ENCODE assay signal across 16 cellular contexts in the genomic region with DNA sequence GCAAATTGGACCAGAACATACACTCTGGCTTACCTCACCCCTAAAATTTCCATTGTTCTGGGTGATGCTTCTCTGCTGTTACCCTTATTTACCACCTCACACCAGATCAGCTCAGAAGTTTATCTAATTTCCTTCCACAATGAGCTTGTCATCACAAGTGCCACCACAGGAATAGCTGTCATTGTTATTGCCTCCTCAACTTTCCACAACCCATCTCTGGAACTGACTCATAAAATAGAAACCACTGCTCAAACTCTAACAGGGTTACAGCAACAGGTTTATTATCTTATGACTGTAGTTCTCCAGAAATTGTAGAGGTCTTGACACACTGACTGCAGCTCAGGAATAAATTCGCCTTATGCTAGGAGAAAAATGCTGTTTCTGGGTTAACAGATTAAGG. TPM values are rescaled to one million over a fixed set of nuclear protein-coding genes. Genes with fewer than 3 reads are reported as not detected.
DNase-seq lines count a peak whose midpoint lies in the region; ATAC-seq and TF ChIP-seq lines count a peak whose summit lies in the region.
"Had no signal": no experiment of that assay in that cellular context is flagged by ENCODE, and none has a peak within 500 bp of the region (broad histone marks: within the 10 kb centered on the region; RNA-seq: fewer than 3 reads in every experiment).

No MANE protein-coding gene starts in this region.

- no peak for DNase-seq in activated CD8-positive, alpha-beta T cell treated with anti-CD3 and anti-CD28 coated beads for 36 hours
- DNase-seq in activated CD8-positive, alpha-beta T cell treated with anti-CD3 and anti-CD28 coated beads, Interleukin-2, amount 10 ng/mL, durations not matched to agents 7 days and 5 days, result no peak
- no peak for DNase-seq in endodermal cell
- no peak for DNase-seq in stimulated activated effector memory CD8-positive, alpha-beta T cell treated with anti-CD3 and anti-CD28 coated beads, Interleukin-12 subunit alpha, Interleukin-12 subunit beta, amount 100 ng/mL, for 72 hours (ENCODE audit: low spot score in 2 of 2)
- no peak for DNase-seq in effector memory CD4-positive, alpha-beta T cell
- DNase-seq: 8988T; AML-193; Calu3; CD4-positive, CD25-positive, alpha-beta regulatory T cell; DMS 273 treated with DMSO at 0.1 percent for 48 hours; H7 had no signal

- H3K27ac ChIP-seq in BLaER1 (no peak overlapping the region), endodermal cell (ENCODE audit: low read depth, low read length) (no peak overlapping the region)
- H3K27ac ChIP-seq in effector memory CD4-positive, alpha-beta T cell (ENCODE audit: insufficient read depth, low read length, poor library complexity, severe bottlenecking), result no peak overlapping the region
- H3K27ac ChIP-seq: BLaER1 treated with 17β-estradiol and CSF1 and Interleukin-3, amounts not matched to agents 10 nM and 100 nM had no signal

- H3K9ac ChIP-seq in BLaER1 (no peak overlapping the region), endodermal cell (ENCODE audit: extremely low read depth, low read length, poor library complexity, severe bottlenecking) (no peak overlapping the region)
- H3K9ac ChIP-seq: BLaER1 treated with 17β-estradiol and CSF1 and Interleukin-3, amounts not matched to agents 10 nM and 100 nM had no signal

- H3K4me2 ChIP-seq in BLaER1, result no peak overlapping the region
- H3K4me2 ChIP-seq: BLaER1 treated with 17β-estradiol and CSF1 and Interleukin-3, amounts not matched to agents 10 nM and 100 nM; GM23338 had no signal

- no peaks in the 10 kb centered on the region for H3K4me1 ChIP-seq in BLaER1
- no peaks in the 10 kb centered on the region for H3K4me1 ChIP-seq in endodermal cell (ENCODE audit: control insufficient read depth, insufficient read depth, low read length)
- no peaks in the 10 kb centered on the region for H3K4me1 ChIP-seq in effector memory CD4-positive, alpha-beta T cell (ENCODE audit: control insufficient read depth, insufficient read depth, low read length, poor library complexity, severe bottlenecking)
- H3K4me1 ChIP-seq: BLaER1 treated with 17β-estradiol and CSF1 and Interleukin-3, amounts not matched to agents 10 nM and 100 nM had no signal

- no peak overlapping the region for H3K4me3 Mint-ChIP-seq in activated CD8-positive, alpha-beta T cell treated with anti-CD3 and anti-CD28 coated beads for 36 hours
- H3K4me3 Mint-ChIP-seq in activated CD8-positive, alpha-beta T cell treated with anti-CD3 and anti-CD28 coated beads, Interleukin-2, amount 10 ng/mL, durations not matched to agents 7 days and 5 days, result no peak overlapping the region
- no peak overlapping the region for H3K4me3 Mint-ChIP-seq in endodermal cell
- no peak overlapping the region for H3K4me3 Mint-ChIP-seq in stimulated activated effector memory CD8-positive, alpha-beta T cell treated with anti-CD3 and anti-CD28 coated beads, Interleukin-12 subunit alpha, Interleukin-12 subunit beta, amount 100 ng/mL, for 72 hours
- H3K4me3 Mint-ChIP-seq: CD4-positive, CD25-positive, alpha-beta regulatory T cell; GM23338 had no signal

- H3K36me3 ChIP-seq in BLaER1, result peaks cover 73% of the 10 kb centered on the region
- peaks cover 5% of the 10 kb centered on the region for H3K36me3 ChIP-seq in endodermal cell (ENCODE audit: control insufficient read depth, insufficient read depth, low read length)
- no peaks in the 10 kb centered on the region for H3K36me3 ChIP-seq in effector memory CD4-positive, alpha-beta T cell (ENCODE audit: control insufficient read depth, insufficient read depth, low read length)

- no peaks in the 10 kb centered on the region for H3K4me1 Mint-ChIP-seq in activated CD8-positive, alpha-beta T cell treated with anti-CD3 and anti-CD28 coated beads for 36 hours (ENCODE audit: low read depth)
- H3K4me1 Mint-ChIP-seq in activated CD8-positive, alpha-beta T cell treated with anti-CD3 and anti-CD28 coated beads, Interleukin-2, amount 10 ng/mL, durations not matched to agents 7 days and 5 days (ENCODE audit: low read depth), result no peaks in the 10 kb centered on the region
- H3K4me1 Mint-ChIP-seq in endodermal cell, result no peaks in the 10 kb centered on the region
- no peaks in the 10 kb centered on the region for H3K4me1 Mint-ChIP-seq in stimulated activated effector memory CD8-positive, alpha-beta T cell treated with anti-CD3 and anti-CD28 coated beads, Interleukin-12 subunit alpha, Interleukin-12 subunit beta, amount 100 ng/mL, for 72 hours
- H3K4me1 Mint-ChIP-seq: CD4-positive, CD25-positive, alpha-beta regulatory T cell had no signal

- H3K27me3 Mint-ChIP-seq in activated CD8-positive, alpha-beta T cell treated with anti-CD3 and anti-CD28 coated beads for 36 hours, result no peaks in the 10 kb centered on the region
- H3K27me3 Mint-ChIP-seq in activated CD8-positive, alpha-beta T cell treated with anti-CD3 and anti-CD28 coated beads, Interleukin-2, amount 10 ng/mL, durations not matched to agents 7 days and 5 days (ENCODE audit: low read depth), result no peaks in the 10 kb centered on the region
- no peaks in the 10 kb centered on the region for H3K27me3 Mint-ChIP-seq in endodermal cell (ENCODE audit: insufficient read depth)
- H3K27me3 Mint-ChIP-seq: CD4-positive, CD25-positive, alpha-beta regulatory T cell had no signal

- H3K27me3 ChIP-seq in BLaER1 (no peaks in the 10 kb centered on the region), endodermal cell (ENCODE audit: control insufficient read depth, insufficient read depth, low read length, poor library complexity, severe bottlenecking) (no peaks in the 10 kb centered on the region)
- H3K27me3 ChIP-seq in effector memory CD4-positive, alpha-beta T cell (replicated peaks; ENCODE audit: control insufficient read depth, insufficient read depth, low read length, poor library complexity, severe bottlenecking), result no peaks in the 10 kb centered on the region
- H3K27me3 ChIP-seq: BLaER1 treated with 17β-estradiol and CSF1 and Interleukin-3, amounts not matched to agents 10 nM and 100 nM had no signal

- H3K9me3 ChIP-seq in BLaER1 (peaks cover 99% of the 10 kb centered on the region), endodermal cell (ENCODE audit: control insufficient read depth, low read length) (peaks cover 96% of the 10 kb centered on the region)
- peaks cover 64% of the 10 kb centered on the region for H3K9me3 ChIP-seq in effector memory CD4-positive, alpha-beta T cell (ENCODE audit: control insufficient read depth, low read length)

- ATAC-seq in activated CD8-positive, alpha-beta T cell treated with anti-CD3 and anti-CD28 coated beads for 36 hours, result peak; percentile 30
- ATAC-seq in activated CD8-positive, alpha-beta T cell treated with anti-CD3 and anti-CD28 coated beads, Interleukin-2, amount 10 ng/mL, durations not matched to agents 7 days and 5 days, result no peak
- peak; percentile 43 for ATAC-seq in stimulated activated effector memory CD8-positive, alpha-beta T cell treated with anti-CD3 and anti-CD28 coated beads, Interleukin-12 subunit alpha, Interleukin-12 subunit beta, amount 100 ng/mL, for 72 hours
- ATAC-seq in GM19328 (IDR thresholded peaks at IDR 0.05; ENCODE audit: unreplicated experiment) (no peak), HG02588 (IDR thresholded peaks at IDR 0.05; ENCODE audit: unreplicated experiment) (no peak)
- ATAC-seq: GM23338 had no signal

- peaks cover 52% of the 10 kb centered on the region for H3K36me3 Mint-ChIP-seq in activated CD8-positive, alpha-beta T cell treated with anti-CD3 and anti-CD28 coated beads for 36 hours (ENCODE audit: low read depth)
- peaks cover 29% of the 10 kb centered on the region for H3K36me3 Mint-ChIP-seq in activated CD8-positive, alpha-beta T cell treated with anti-CD3 and anti-CD28 coated beads, Interleukin-2, amount 10 ng/mL, durations not matched to agents 7 days and 5 days (ENCODE audit: low read depth)
- peaks cover 36% of the 10 kb centered on the region for H3K36me3 Mint-ChIP-seq in endodermal cell (ENCODE audit: low read depth)
- H3K36me3 Mint-ChIP-seq in stimulated activated effector memory CD8-positive, alpha-beta T cell treated with anti-CD3 and anti-CD28 coated beads, Interleukin-12 subunit alpha, Interleukin-12 subunit beta, amount 100 ng/mL, for 72 hours, result no peaks in the 10 kb centered on the region

- CTCF ChIA-PET in activated CD8-positive, alpha-beta T cell treated with anti-CD3 and anti-CD28 coated beads for 36 hours (lab: Charles Lee), result no interaction called here
- CTCF ChIA-PET in activated CD8-positive, alpha-beta T cell treated with anti-CD3 and anti-CD28 coated beads, Interleukin-2, amount 10 ng/mL, durations not matched to agents 7 days and 5 days (lab: Charles Lee), result no interaction called here

- POLR2A ChIA-PET in activated CD8-positive, alpha-beta T cell treated with anti-CD3 and anti-CD28 coated beads for 36 hours (lab: Charles Lee), result no interaction called here
- POLR2A ChIA-PET in activated CD8-positive, alpha-beta T cell treated with anti-CD3 and anti-CD28 coated beads, Interleukin-2, amount 10 ng/mL, durations not matched to agents 7 days and 5 days (lab: Charles Lee), result no interaction called here

- peaks cover 54% of the 10 kb centered on the region for H3K9me3 Mint-ChIP-seq in activated CD8-positive, alpha-beta T cell treated with anti-CD3 and anti-CD28 coated beads for 36 hours
- H3K9me3 Mint-ChIP-seq in activated CD8-positive, alpha-beta T cell treated with anti-CD3 and anti-CD28 coated beads, Interleukin-2, amount 10 ng/mL, durations not matched to agents 7 days and 5 days (ENCODE audit: insufficient read depth), result peaks cover 59% of the 10 kb centered on the region
- peaks cover 88% of the 10 kb centered on the region for H3K9me3 Mint-ChIP-seq in endodermal cell
- H3K9me3 Mint-ChIP-seq in stimulated activated effector memory CD8-positive, alpha-beta T cell treated with anti-CD3 and anti-CD28 coated beads, Interleukin-12 subunit alpha, Interleukin-12 subunit beta, amount 100 ng/mL, for 72 hours, result peaks cover 42% of the 10 kb centered on the region

- no peak for TF ChIP-seq CTCF in activated CD8-positive, alpha-beta T cell treated with anti-CD3 and anti-CD28 coated beads for 36 hours (IDR thresholded peaks at IDR 0.05)
- TF ChIP-seq CTCF in endodermal cell (conservative IDR thresholded peaks at IDR 0.05), result no peak

- H4K20me1 ChIP-seq in BLaER1, result no peaks in the 10 kb centered on the region
- H4K20me1 ChIP-seq: BLaER1 treated with 17β-estradiol and CSF1 and Interleukin-3, amounts not matched to agents 10 nM and 100 nM had no signal

- no peak overlapping the region for H3K27ac Mint-ChIP-seq in activated CD8-positive, alpha-beta T cell treated with anti-CD3 and anti-CD28 coated beads for 36 hours
- no peak overlapping the region for H3K27ac Mint-ChIP-seq in activated CD8-positive, alpha-beta T cell treated with anti-CD3 and anti-CD28 coated beads, Interleukin-2, amount 10 ng/mL, durations not matched to agents 7 days and 5 days
- H3K27ac Mint-ChIP-seq in endodermal cell, result no peak overlapping the region
- no peak overlapping the region for H3K27ac Mint-ChIP-seq in stimulated activated effector memory CD8-positive, alpha-beta T cell treated with anti-CD3 and anti-CD28 coated beads, Interleukin-12 subunit alpha, Interleukin-12 subunit beta, amount 100 ng/mL, for 72 hours
- H3K27ac Mint-ChIP-seq: CD4-positive, CD25-positive, alpha-beta regulatory T cell; GM23338 had no signal

- H3K4me3 ChIP-seq in BLaER1 (0 out of 2 replicates have a peak overlapping the region, but pooled peaks have one; percentile 0), endodermal cell (ENCODE audit: low read length) (peak overlapping the region; percentile 38)
- no peak overlapping the region for H3K4me3 ChIP-seq in effector memory CD4-positive, alpha-beta T cell (ENCODE audit: insufficient read depth, low read depth, low read length, poor library complexity, severe bottlenecking)
- H3K4me3 ChIP-seq: GM23338 had no signal

- intact Hi-C loops in activated CD8-positive, alpha-beta T cell treated with anti-CD3 and anti-CD28 coated beads for 36 hours (cut with micrococcal nuclease), result no loop called here

- 93 to 100% methylated on average over 1 of the region's 1 CpG for WGBS in endodermal cell (ENCODE audit: insufficient coverage in 1 of 2, insufficient read length in 1 of 2), 2 experiments

RNA-seq across cellular contexts. Expression of a gene that starts 52.7 kb away (rescaled TPM):
- total RNA-seq in activated CD8-positive, alpha-beta T cell treated with anti-CD3 and anti-CD28 coated beads for 36 hours, result 1 to 10 TPM; 7.4 to 7.5 TPM
- 10 to 100 TPM; 11.5 to 12.4 TPM for total RNA-seq in activated CD8-positive, alpha-beta T cell treated with anti-CD3 and anti-CD28 coated beads, Interleukin-2, amount 10 ng/mL, durations not matched to agents 7 days and 5 days
- total RNA-seq in endodermal cell, result 10 to 100 TPM; 15.8 to 23.7 TPM
- polyA plus RNA-seq in endodermal cell (2013, experiment 1 of 2), result 10.2 TPM
- 9.3 TPM for polyA plus RNA-seq in endodermal cell (2013, experiment 2 of 2)

Comparison
In these comparisons a context has a peak if more than half of its experiments do, and no peak if none do; other contexts are left out.
1. ATAC-seq: peak in activated CD8-positive, alpha-beta T cell treated with anti-CD3 and anti-CD28 coated beads for 36 hours (single experiment) and stimulated activated effector memory CD8-positive, alpha-beta T cell treated with anti-CD3 and anti-CD28 coated beads, Interleukin-12 subunit alpha, Interleukin-12 subunit beta, amount 100 ng/mL, for 72 hours (single experiment); none in activated CD8-positive, alpha-beta T cell treated with anti-CD3 and anti-CD28 coated beads, Interleukin-2, amount 10 ng/mL, durations not matched to agents 7 days and 5 days (single experiment), GM19328 (single experiment) and HG02588 (single experiment).